Comparison of ENCODE assay signal across 17 cellular contexts in genomic region chr6:34522740-34523139, GRCh38. TPM values are rescaled to one million over a fixed set of nuclear protein-coding genes. Genes with fewer than 3 reads are reported as not detected.
A peak's percentile ranks its signal among the peaks of the same experiment; 100 is the strongest.
DNase-seq lines count a peak whose midpoint lies in the region; ATAC-seq and TF ChIP-seq lines count a peak whose summit lies in the region.
"Had no signal": no experiment of that assay in that cellular context is flagged by ENCODE, and none has a peak within 500 bp of the region (broad histone marks: within the 10 kb centered on the region; RNA-seq: fewer than 3 reads in every experiment).

No MANE protein-coding gene starts in this region.

- no peaks in the 10 kb centered on the region for H3K36me3 ChIP-seq in endodermal cell (ENCODE audit: control insufficient read depth, insufficient read depth, low read length)
- no peaks in the 10 kb centered on the region for H3K36me3 ChIP-seq in neural progenitor cell
- no peaks in the 10 kb centered on the region for H3K36me3 ChIP-seq in esophagus squamous epithelium
- H3K36me3 ChIP-seq in sigmoid colon: no peaks in the 10 kb centered on the region
- H3K36me3 ChIP-seq: BLaER1 treated with 17β-estradiol and CSF1 and Interleukin-3, amounts not matched to agents 10 nM and 100 nM had no signal

- H3K4me3 ChIP-seq in endodermal cell (ENCODE audit: low read length) (no peak overlapping the region), neural progenitor cell (no peak overlapping the region), esophagus squamous epithelium (no peak overlapping the region), sigmoid colon (no peak overlapping the region)
- H3K4me3 ChIP-seq: BLaER1 treated with 17β-estradiol and CSF1 and Interleukin-3, amounts not matched to agents 10 nM and 100 nM; GM12878; GM23248 had no signal

- H3K79me2 ChIP-seq in neural progenitor cell (ENCODE audit: low read depth): no peaks in the 10 kb centered on the region

- H3K27me3 ChIP-seq in endodermal cell (ENCODE audit: control insufficient read depth, insufficient read depth, low read length, poor library complexity, severe bottlenecking) (no peaks in the 10 kb centered on the region), neural progenitor cell (no peaks in the 10 kb centered on the region), esophagus squamous epithelium (no peaks in the 10 kb centered on the region), sigmoid colon (no peaks in the 10 kb centered on the region)
- H3K27me3 ChIP-seq: BLaER1 treated with 17β-estradiol and CSF1 and Interleukin-3, amounts not matched to agents 10 nM and 100 nM had no signal

- H3K27ac ChIP-seq in endodermal cell (ENCODE audit: low read depth, low read length) (no peak overlapping the region), neural progenitor cell (no peak overlapping the region), esophagus squamous epithelium (no peak overlapping the region), sigmoid colon (no peak overlapping the region)
- H3K27ac ChIP-seq: BLaER1 treated with 17β-estradiol and CSF1 and Interleukin-3, amounts not matched to agents 10 nM and 100 nM; GM23248 had no signal

- no peak overlapping the region for H3K4me3 Mint-ChIP-seq in endodermal cell
- H3K4me3 Mint-ChIP-seq in neural progenitor cell: no peak overlapping the region
- H3K4me3 Mint-ChIP-seq: CD4-positive, CD25-positive, alpha-beta regulatory T cell had no signal

- TF ChIP-seq CTCF in endodermal cell (conservative IDR thresholded peaks at IDR 0.05) (no peak), neural progenitor cell (IDR thresholded peaks at IDR 0.05) (no peak), esophagus squamous epithelium (IDR thresholded peaks at IDR 0.05) (no peak), sigmoid colon (IDR thresholded peaks at IDR 0.05) (no peak)

- DNase-seq in left cardiac atrium (peak; percentile 3), cardiac septum (ENCODE audit: low spot score) (no peak), endodermal cell (peak; percentile 35), neural progenitor cell (ENCODE audit: low spot score) (no peak), esophagus squamous epithelium (lab: John Stamatoyannopoulos, UW) (no peak), sigmoid colon (no peak)
- DNase-seq: 8988T; AML-193; CD4-positive, CD25-positive, alpha-beta regulatory T cell; DMS 273 treated with DMSO at 0.1 percent for 48 hours; DMS79; GM23248 had no signal

- WGBS in endodermal cell (ENCODE audit: insufficient coverage in 1 of 2, insufficient read length in 1 of 2), 2 experiments: 82 to 88% methylated on average over 9 to 11 of the region's 11 CpGs
- 85 to 87% methylated on average over 8 to 11 of the region's 11 CpGs for WGBS in esophagus squamous epithelium, 2 donors
- 83 to 87% methylated on average over 11 of the region's 11 CpGs for WGBS in sigmoid colon, 2 donors

- intact Hi-C loops in left cardiac atrium (cut with DNase I) (no loop called here), cardiac septum (cut with DNase I) (no loop called here), esophagus squamous epithelium (cut with DNase I) (no loop called here), sigmoid colon (cut with DNase I) (no loop called here)

- H3K9me3 Mint-ChIP-seq in endodermal cell (no peaks in the 10 kb centered on the region), neural progenitor cell (no peaks in the 10 kb centered on the region)
- H3K9me3 Mint-ChIP-seq: CD4-positive, CD25-positive, alpha-beta regulatory T cell had no signal

- H3F3A ChIP-seq in neural progenitor cell (ENCODE audit: low read depth): peaks cover 2% of the 10 kb centered on the region

- H3K9me3 ChIP-seq in endodermal cell (ENCODE audit: control insufficient read depth, low read length) (no peaks in the 10 kb centered on the region), neural progenitor cell (ENCODE audit: low read depth) (no peaks in the 10 kb centered on the region), esophagus squamous epithelium (no peaks in the 10 kb centered on the region), sigmoid colon (no peaks in the 10 kb centered on the region)
- H3K9me3 ChIP-seq: BLaER1 treated with 17β-estradiol and CSF1 and Interleukin-3, amounts not matched to agents 10 nM and 100 nM had no signal

- no peak overlapping the region for H3K27ac Mint-ChIP-seq in endodermal cell
- peak overlapping the region; percentile 16 for H3K27ac Mint-ChIP-seq in neural progenitor cell

- peaks cover 3% of the 10 kb centered on the region for H3K4me1 ChIP-seq in endodermal cell (ENCODE audit: control insufficient read depth, insufficient read depth, low read length)
- H3K4me1 ChIP-seq in neural progenitor cell: peaks cover 10% of the 10 kb centered on the region
- H3K4me1 ChIP-seq in esophagus squamous epithelium: peaks cover 0 to 14% (median 10%) of the 10 kb centered on the region in 3 donors
- peaks cover 0 to 13% (median 8%) of the 10 kb centered on the region in 4 donors for H3K4me1 ChIP-seq in sigmoid colon

- no peaks in the 10 kb centered on the region for H4K20me1 ChIP-seq in neural progenitor cell (ENCODE audit: low read depth)
- H4K20me1 ChIP-seq: BLaER1 treated with 17β-estradiol and CSF1 and Interleukin-3, amounts not matched to agents 10 nM and 100 nM had no signal

- H3K36me3 Mint-ChIP-seq in endodermal cell (ENCODE audit: low read depth) (no peaks in the 10 kb centered on the region), neural progenitor cell (no peaks in the 10 kb centered on the region)
- H3K36me3 Mint-ChIP-seq: CD4-positive, CD25-positive, alpha-beta regulatory T cell had no signal

- no peak for TF ChIP-seq EP300 in sigmoid colon (IDR thresholded peaks at IDR 0.05)

- no peak overlapping the region for H2AFZ ChIP-seq in neural progenitor cell (replicated peaks)
- H2AFZ ChIP-seq: GM23248 had no signal

- ATAC-seq in left cardiac atrium: no peak
- no peak for ATAC-seq in HG03565 (IDR thresholded peaks at IDR 0.05; ENCODE audit: unreplicated experiment)
- ATAC-seq: GM12878, HCT116 had no signal

- H3K27me3 Mint-ChIP-seq in endodermal cell (ENCODE audit: insufficient read depth): peaks cover 11% of the 10 kb centered on the region
- H3K27me3 Mint-ChIP-seq in neural progenitor cell (ENCODE audit: insufficient read depth, low read depth): peaks cover 4% of the 10 kb centered on the region

- TF ChIP-seq POLR2A in esophagus squamous epithelium (IDR thresholded peaks at IDR 0.05): no peak
- no peak for TF ChIP-seq POLR2A in sigmoid colon (IDR thresholded peaks at IDR 0.05)

- H3K4me2 ChIP-seq in neural progenitor cell: no peak overlapping the region
- H3K4me2 ChIP-seq: BLaER1 treated with 17β-estradiol and CSF1 and Interleukin-3, amounts not matched to agents 10 nM and 100 nM had no signal

- H3K9ac ChIP-seq in endodermal cell (ENCODE audit: extremely low read depth, low read length, poor library complexity, severe bottlenecking) (no peak overlapping the region), neural progenitor cell (no peak overlapping the region)
- H3K9ac ChIP-seq: BLaER1 treated with 17β-estradiol and CSF1 and Interleukin-3, amounts not matched to agents 10 nM and 100 nM; GM23248 had no signal

- peaks cover 4% of the 10 kb centered on the region for H3K4me1 Mint-ChIP-seq in endodermal cell
- H3K4me1 Mint-ChIP-seq in neural progenitor cell: peaks cover 7% of the 10 kb centered on the region

RNA-seq across cellular contexts. Expression of gene SPDEF, which starts 33.4 kb away (rescaled TPM):
- total RNA-seq in left cardiac atrium (under 1 TPM in 1 of 2 donors, not detected in 1; 0.16 TPM), cardiac septum (0.19 TPM), endodermal cell (1 to 10 TPM; 1.1 to 2.6 TPM), neural progenitor cell (ENCODE audit: low replicate concordance) (0.50 TPM in 1 of 2 replicates, not detected in the other), esophagus squamous epithelium (under 1 TPM in 1 of 4 donors, not detected in 3; 0.79 TPM), sigmoid colon (under 1 TPM in 1 of 4 donors, not detected in 3; 0.71 TPM)
- polyA plus RNA-seq in endodermal cell (2013, experiment 1 of 2): 0.57 TPM
- 0.25 TPM for polyA plus RNA-seq in endodermal cell (2013, experiment 2 of 2)
- 100 to 1,000 TPM in 1 of 3 donors, 10 to 100 TPM in 2; 43.5 to 101 (median 91.3) TPM for polyA plus RNA-seq in sigmoid colon
- total RNA-seq: G401, GM12878, GM23248 had no signal
- polyA plus RNA-seq: CD4-positive, CD25-positive, alpha-beta regulatory T cell; GM12878; GM23248 had no signal

RNA-seq across cellular contexts. Expression of gene PACSIN1, which starts 56.9 kb away (rescaled TPM):
- 1 to 10 TPM; 3.4 to 8.4 TPM for total RNA-seq in left cardiac atrium
- total RNA-seq in cardiac septum: 10.3 TPM
- total RNA-seq in endodermal cell: 1 to 10 TPM; 7.2 to 7.3 TPM
- polyA plus RNA-seq in endodermal cell (2013, experiment 1 of 2): 2.4 TPM
- polyA plus RNA-seq in endodermal cell (2013, experiment 2 of 2): 1.7 TPM
- 0.41 and 1.8 TPM in 2 replicates for total RNA-seq in neural progenitor cell (ENCODE audit: low replicate concordance)
- total RNA-seq in esophagus squamous epithelium: not detected
- 1 to 10 TPM in 1 of 4 donors, under 1 TPM in 3; 0.36 to 1.9 (median 0.59) TPM for total RNA-seq in sigmoid colon
- polyA plus RNA-seq in sigmoid colon: under 1 TPM in 1 of 3 donors, not detected in 2; 0.89 TPM
- total RNA-seq: G401, GM23248 had no signal
- polyA plus RNA-seq: GM23248 had no signal

Comparison
In these comparisons a context has a peak if more than half of its experiments do, and no peak if none do; other contexts are left out.
1. DNase-seq: peak in left cardiac atrium (single experiment) and endodermal cell (single experiment); none in cardiac septum (single experiment), neural progenitor cell (single experiment), esophagus squamous epithelium (single experiment) and sigmoid colon (single experiment).